1 cellular context compared by ENCODE assay signal in genomic region chr13:60163525-60164471, GRCh38.
TF ChIP-seq lines count a peak whose summit lies in the region.

A gene with protein sequence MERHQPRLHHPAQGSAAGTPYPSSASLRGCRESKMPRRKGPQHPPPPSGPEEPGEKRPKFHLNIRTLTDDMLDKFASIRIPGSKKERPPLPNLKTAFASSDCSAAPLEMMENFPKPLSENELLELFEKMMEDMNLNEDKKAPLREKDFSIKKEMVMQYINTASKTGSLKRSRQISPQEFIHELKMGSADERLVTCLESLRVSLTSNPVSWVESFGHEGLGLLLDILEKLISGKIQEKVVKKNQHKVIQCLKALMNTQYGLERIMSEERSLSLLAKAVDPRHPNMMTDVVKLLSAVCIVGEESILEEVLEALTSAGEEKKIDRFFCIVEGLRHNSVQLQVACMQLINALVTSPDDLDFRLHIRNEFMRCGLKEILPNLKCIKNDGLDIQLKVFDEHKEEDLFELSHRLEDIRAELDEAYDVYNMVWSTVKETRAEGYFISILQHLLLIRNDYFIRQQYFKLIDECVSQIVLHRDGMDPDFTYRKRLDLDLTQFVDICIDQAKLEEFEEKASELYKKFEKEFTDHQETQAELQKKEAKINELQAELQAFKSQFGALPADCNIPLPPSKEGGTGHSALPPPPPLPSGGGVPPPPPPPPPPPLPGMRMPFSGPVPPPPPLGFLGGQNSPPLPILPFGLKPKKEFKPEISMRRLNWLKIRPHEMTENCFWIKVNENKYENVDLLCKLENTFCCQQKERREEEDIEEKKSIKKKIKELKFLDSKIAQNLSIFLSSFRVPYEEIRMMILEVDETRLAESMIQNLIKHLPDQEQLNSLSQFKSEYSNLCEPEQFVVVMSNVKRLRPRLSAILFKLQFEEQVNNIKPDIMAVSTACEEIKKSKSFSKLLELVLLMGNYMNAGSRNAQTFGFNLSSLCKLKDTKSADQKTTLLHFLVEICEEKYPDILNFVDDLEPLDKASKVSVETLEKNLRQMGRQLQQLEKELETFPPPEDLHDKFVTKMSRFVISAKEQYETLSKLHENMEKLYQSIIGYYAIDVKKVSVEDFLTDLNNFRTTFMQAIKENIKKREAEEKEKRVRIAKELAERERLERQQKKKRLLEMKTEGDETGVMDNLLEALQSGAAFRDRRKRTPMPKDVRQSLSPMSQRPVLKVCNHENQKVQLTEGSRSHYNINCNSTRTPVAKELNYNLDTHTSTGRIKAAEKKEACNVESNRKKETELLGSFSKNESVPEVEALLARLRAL (minus strand): TSS chr13:60163928. CDS start chr13:60163766, 162 bp downstream.

TF ChIP-seq in HepG2, 621 proteins besides CTCF, POLR2A, EP300 and RAD21 (continued from another document and continues in another):
- TF ChIP-seq ZNF512 (CRISPR knock-in tag; IDR thresholded peaks at IDR 0.05) (no peak), KDM2A (CRISPR knock-in tag; IDR thresholded peaks at IDR 0.05; ENCODE audit: borderline replicate concordance, low read depth) (peak; percentile 84), HMG20A (CRISPR knock-in tag; IDR thresholded peaks at IDR 0.05; ENCODE audit: borderline replicate concordance) (no peak), IRX3 (CRISPR knock-in tag; IDR thresholded peaks at IDR 0.05; ENCODE audit: borderline replicate concordance, low read depth) (peak; percentile 31; the same call in 1 of the 2 replicates), BCL6 (CRISPR knock-in tag; IDR thresholded peaks at IDR 0.05) (peak; percentile 13; the same call in 1 of the 2 replicates), NR1H2 (CRISPR knock-in tag; IDR thresholded peaks at IDR 0.05; ENCODE audit: borderline replicate concordance, low read depth) (no peak), MTA1 (CRISPR knock-in tag; IDR thresholded peaks at IDR 0.05; ENCODE audit: borderline replicate concordance) (no peak), ZNF432 (CRISPR knock-in tag; IDR thresholded peaks at IDR 0.05; ENCODE audit: borderline replicate concordance) (no peak), GZF1 (CRISPR knock-in tag; IDR thresholded peaks at IDR 0.05) (no peak), AGO2 (optimal IDR thresholded peaks at IDR 0.05; ENCODE audit: low read depth, low read length) (peak; percentile 22), MZF1 (CRISPR knock-in tag; IDR thresholded peaks at IDR 0.05; ENCODE audit: borderline replicate concordance) (no peak), ISX (CRISPR knock-in tag; conservative IDR thresholded peaks at IDR 0.05) (no peak), ZNF564 (CRISPR knock-in tag; IDR thresholded peaks at IDR 0.05) (no peak; the same call in 1 of the 2 replicates), ATM (IDR thresholded peaks at IDR 0.05; ENCODE audit: borderline replicate concordance) (no peak), ZNF326 (CRISPR knock-in tag; IDR thresholded peaks at IDR 0.05; ENCODE audit: borderline replicate concordance) (no peak), MYNN (CRISPR knock-in tag; IDR thresholded peaks at IDR 0.05; ENCODE audit: low read depth) (no peak), HDAC6 (IDR thresholded peaks at IDR 0.05; ENCODE audit: low read depth, low read length) (no peak), SIX4 (CRISPR knock-in tag; IDR thresholded peaks at IDR 0.05) (no peak), NFRKB (IDR thresholded peaks at IDR 0.05) (no peak), ZSCAN21 (CRISPR knock-in tag; IDR thresholded peaks at IDR 0.05; ENCODE audit: borderline replicate concordance) (peak; percentile 40; the same call in 1 of the 2 replicates), DMTF1 (CRISPR knock-in tag; IDR thresholded peaks at IDR 0.05) (no peak), KLF6 (CRISPR knock-in tag; IDR thresholded peaks at IDR 0.05) (no peak), PCBP1 (IDR thresholded peaks at IDR 0.05; ENCODE audit: borderline replicate concordance, low read depth, low read length) (0 out of 2 replicates have a peak, but pooled peaks have one; percentile 89), ZNF549 (CRISPR knock-in tag; IDR thresholded peaks at IDR 0.05) (no peak), MLLT10 (CRISPR knock-in tag; IDR thresholded peaks at IDR 0.05) (no peak), GLI4 (CRISPR knock-in tag; IDR thresholded peaks at IDR 0.05; ENCODE audit: borderline replicate concordance) (no peak; the same call in 1 of the 2 replicates), RELA (CRISPR knock-in tag; IDR thresholded peaks at IDR 0.05) (no peak), ZNF234 (CRISPR knock-in tag; conservative IDR thresholded peaks at IDR 0.05) (no peak), ZNF556 (CRISPR knock-in tag; IDR thresholded peaks at IDR 0.05; ENCODE audit: borderline replicate concordance) (peak; percentile 39; the same call in 1 of the 2 replicates), ZNF530 (CRISPR knock-in tag; IDR thresholded peaks at IDR 0.05; ENCODE audit: low read depth) (no peak), IKZF4 (CRISPR knock-in tag; IDR thresholded peaks at IDR 0.05; ENCODE audit: borderline replicate concordance, low read depth, not compliant biosample characterization) (no peak), ZFP82 (CRISPR knock-in tag; IDR thresholded peaks at IDR 0.05; ENCODE audit: borderline replicate concordance) (no peak), NFYC (CRISPR knock-in tag; IDR thresholded peaks at IDR 0.05) (peak; percentile 99), TARDBP (CRISPR knock-in tag; IDR thresholded peaks at IDR 0.05) (0 out of 2 replicates have a peak, but pooled peaks have one; percentile 15), TSC22D2 (CRISPR knock-in tag; IDR thresholded peaks at IDR 0.05; ENCODE audit: borderline replicate concordance) (peak; percentile 25; the same call in 1 of the 2 replicates), ZNF451 (CRISPR knock-in tag; IDR thresholded peaks at IDR 0.05) (no peak), PTBP1 (IDR thresholded peaks at IDR 0.05; ENCODE audit: low read depth, low read length, poor library complexity, severe bottlenecking) (peak; percentile 39), KAT8 (CRISPR knock-in tag; IDR thresholded peaks at IDR 0.05) (peak; percentile 90), NR2C2 (CRISPR knock-in tag; IDR thresholded peaks at IDR 0.05; ENCODE audit: borderline replicate concordance) (peak; percentile 64), ZNF878 (CRISPR knock-in tag; IDR thresholded peaks at IDR 0.05) (peak; percentile 65; the same call in 1 of the 2 replicates), ZNF354B (CRISPR knock-in tag; IDR thresholded peaks at IDR 0.05) (no peak), ERF (CRISPR knock-in tag; IDR thresholded peaks at IDR 0.05) (0 out of 2 replicates have a peak, but pooled peaks have one; percentile 54), PHB2 (IDR thresholded peaks at IDR 0.05; ENCODE audit: partially characterized antibody) (no peak), TP53 (CRISPR knock-in tag; conservative IDR thresholded peaks at IDR 0.05) (no peak; the same call in 1 of the 2 replicates)
- TF ChIP-seq, protein P1, sequence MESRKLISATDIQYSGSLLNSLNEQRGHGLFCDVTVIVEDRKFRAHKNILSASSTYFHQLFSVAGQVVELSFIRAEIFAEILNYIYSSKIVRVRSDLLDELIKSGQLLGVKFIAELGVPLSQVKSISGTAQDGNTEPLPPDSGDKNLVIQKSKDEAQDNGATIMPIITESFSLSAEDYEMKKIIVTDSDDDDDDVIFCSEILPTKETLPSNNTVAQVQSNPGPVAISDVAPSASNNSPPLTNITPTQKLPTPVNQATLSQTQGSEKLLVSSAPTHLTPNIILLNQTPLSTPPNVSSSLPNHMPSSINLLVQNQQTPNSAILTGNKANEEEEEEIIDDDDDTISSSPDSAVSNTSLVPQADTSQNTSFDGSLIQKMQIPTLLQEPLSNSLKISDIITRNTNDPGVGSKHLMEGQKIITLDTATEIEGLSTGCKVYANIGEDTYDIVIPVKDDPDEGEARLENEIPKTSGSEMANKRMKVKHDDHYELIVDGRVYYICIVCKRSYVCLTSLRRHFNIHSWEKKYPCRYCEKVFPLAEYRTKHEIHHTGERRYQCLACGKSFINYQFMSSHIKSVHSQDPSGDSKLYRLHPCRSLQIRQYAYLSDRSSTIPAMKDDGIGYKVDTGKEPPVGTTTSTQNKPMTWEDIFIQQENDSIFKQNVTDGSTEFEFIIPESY (CRISPR knock-in tag; IDR thresholded peaks at IDR 0.05) = no peak
- TF ChIP-seq, protein P2, sequence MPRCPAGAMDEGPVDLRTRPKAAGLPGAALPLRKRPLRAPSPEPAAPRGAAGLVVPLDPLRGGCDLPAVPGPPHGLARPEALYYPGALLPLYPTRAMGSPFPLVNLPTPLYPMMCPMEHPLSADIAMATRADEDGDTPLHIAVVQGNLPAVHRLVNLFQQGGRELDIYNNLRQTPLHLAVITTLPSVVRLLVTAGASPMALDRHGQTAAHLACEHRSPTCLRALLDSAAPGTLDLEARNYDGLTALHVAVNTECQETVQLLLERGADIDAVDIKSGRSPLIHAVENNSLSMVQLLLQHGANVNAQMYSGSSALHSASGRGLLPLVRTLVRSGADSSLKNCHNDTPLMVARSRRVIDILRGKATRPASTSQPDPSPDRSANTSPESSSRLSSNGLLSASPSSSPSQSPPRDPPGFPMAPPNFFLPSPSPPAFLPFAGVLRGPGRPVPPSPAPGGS (CRISPR knock-in tag; IDR thresholded peaks at IDR 0.05) = no peak
- TF ChIP-seq, protein P3, sequence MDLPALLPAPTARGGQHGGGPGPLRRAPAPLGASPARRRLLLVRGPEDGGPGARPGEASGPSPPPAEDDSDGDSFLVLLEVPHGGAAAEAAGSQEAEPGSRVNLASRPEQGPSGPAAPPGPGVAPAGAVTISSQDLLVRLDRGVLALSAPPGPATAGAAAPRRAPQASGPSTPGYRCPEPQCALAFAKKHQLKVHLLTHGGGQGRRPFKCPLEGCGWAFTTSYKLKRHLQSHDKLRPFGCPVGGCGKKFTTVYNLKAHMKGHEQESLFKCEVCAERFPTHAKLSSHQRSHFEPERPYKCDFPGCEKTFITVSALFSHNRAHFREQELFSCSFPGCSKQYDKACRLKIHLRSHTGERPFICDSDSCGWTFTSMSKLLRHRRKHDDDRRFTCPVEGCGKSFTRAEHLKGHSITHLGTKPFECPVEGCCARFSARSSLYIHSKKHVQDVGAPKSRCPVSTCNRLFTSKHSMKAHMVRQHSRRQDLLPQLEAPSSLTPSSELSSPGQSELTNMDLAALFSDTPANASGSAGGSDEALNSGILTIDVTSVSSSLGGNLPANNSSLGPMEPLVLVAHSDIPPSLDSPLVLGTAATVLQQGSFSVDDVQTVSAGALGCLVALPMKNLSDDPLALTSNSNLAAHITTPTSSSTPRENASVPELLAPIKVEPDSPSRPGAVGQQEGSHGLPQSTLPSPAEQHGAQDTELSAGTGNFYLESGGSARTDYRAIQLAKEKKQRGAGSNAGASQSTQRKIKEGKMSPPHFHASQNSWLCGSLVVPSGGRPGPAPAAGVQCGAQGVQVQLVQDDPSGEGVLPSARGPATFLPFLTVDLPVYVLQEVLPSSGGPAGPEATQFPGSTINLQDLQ (CRISPR knock-in tag; IDR thresholded peaks at IDR 0.05) = no peak
- TF ChIP-seq, protein P4, sequence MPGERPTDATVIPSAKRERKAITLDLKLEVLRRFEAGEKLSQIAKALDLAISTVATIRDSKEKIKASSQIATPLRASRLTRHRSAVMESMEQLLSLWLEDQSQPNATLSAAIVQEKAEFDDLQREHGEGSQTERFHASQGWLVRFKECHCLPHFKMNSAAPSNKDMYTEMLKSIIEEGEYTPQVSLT (CRISPR knock-in tag; IDR thresholded peaks at IDR 0.05; ENCODE audit: borderline replicate concordance, low read depth) = no peak
- TF ChIP-seq, protein P5, sequence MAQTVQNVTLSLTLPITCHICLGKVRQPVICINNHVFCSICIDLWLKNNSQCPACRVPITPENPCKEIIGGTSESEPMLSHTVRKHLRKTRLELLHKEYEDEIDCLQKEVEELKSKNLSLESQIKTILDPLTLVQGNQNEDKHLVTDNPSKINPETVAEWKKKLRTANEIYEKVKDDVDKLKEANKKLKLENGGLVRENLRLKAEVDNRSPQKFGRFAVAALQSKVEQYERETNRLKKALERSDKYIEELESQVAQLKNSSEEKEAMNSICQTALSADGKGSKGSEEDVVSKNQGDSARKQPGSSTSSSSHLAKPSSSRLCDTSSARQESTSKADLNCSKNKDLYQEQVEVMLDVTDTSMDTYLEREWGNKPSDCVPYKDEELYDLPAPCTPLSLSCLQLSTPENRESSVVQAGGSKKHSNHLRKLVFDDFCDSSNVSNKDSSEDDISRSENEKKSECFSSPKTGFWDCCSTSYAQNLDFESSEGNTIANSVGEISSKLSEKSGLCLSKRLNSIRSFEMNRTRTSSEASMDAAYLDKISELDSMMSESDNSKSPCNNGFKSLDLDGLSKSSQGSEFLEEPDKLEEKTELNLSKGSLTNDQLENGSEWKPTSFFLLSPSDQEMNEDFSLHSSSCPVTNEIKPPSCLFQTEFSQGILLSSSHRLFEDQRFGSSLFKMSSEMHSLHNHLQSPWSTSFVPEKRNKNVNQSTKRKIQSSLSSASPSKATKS (CRISPR knock-in tag; IDR thresholded peaks at IDR 0.05) = no peak
